16 cellular contexts compared by ENCODE assay signal in genomic region chr10:130045801-130046321, GRCh38.
DNase-seq lines count a peak whose midpoint lies in the region; ATAC-seq, FAIRE-seq and TF ChIP-seq lines count a peak whose summit lies in the region.
"Had no signal": no experiment of that assay in that cellular context is flagged by ENCODE, and none has a peak within 500 bp of the region (broad histone marks: within the 10 kb centered on the region; RNA-seq: fewer than 3 reads in every experiment).

No MANE protein-coding gene starts in this region.

- WGBS in H1 (ENCODE audit: extremely low coverage in 1 of 2, insufficient coverage in 1 of 2, insufficient read length in 1 of 2, insufficient replicate concordance in 2 of 2, low coverage in 1 of 2, low lambda C conversion rate in 2 of 2, missing lambda C conversion rate in 1 of 2), 2 experiments = 91% methylated on average over 18 of the region's 43 CpGs; no CpG with 5 or more reads in 1 of the 2 experiments

- H3K4me3 Mint-ChIP-seq in stimulated activated memory B cell treated with anti-CD40 and anti-IgM and Interleukin-4, amounts not matched to agents 10 μg/mL and 1 μg/mL and 100 μg/mL, for 72 hours = no peak overlapping the region
- H3K4me3 Mint-ChIP-seq: CD4-positive, alpha-beta T cell had no signal

- no peak overlapping the region for H3K27ac Mint-ChIP-seq in stimulated activated memory B cell treated with anti-CD40 and anti-IgM and Interleukin-4, amounts not matched to agents 10 μg/mL and 1 μg/mL and 100 μg/mL, for 72 hours
- H3K27ac Mint-ChIP-seq: CD4-positive, alpha-beta T cell had no signal

- H3K9ac ChIP-seq in BLaER1 treated with 17β-estradiol and CSF1 and Interleukin-3, amounts not matched to agents 10 nM and 100 nM = no peak overlapping the region
- H3K9ac ChIP-seq in H1 (replicated peaks in 1 of 4; ENCODE audit: extremely low read depth in 1 of 4, low read depth in 3 of 4, low read length in 3 of 4) = no peak overlapping the region

- H3K4me3 ChIP-seq in BLaER1 treated with 17β-estradiol and CSF1 and Interleukin-3, amounts not matched to agents 10 nM and 100 nM = no peak overlapping the region; a peak in 1 of 20 replicates
- H3K4me3 ChIP-seq in HEK293 (ENCODE audit: low read depth, low read length) (no peak overlapping the region), H1 (ENCODE audit: extremely low read depth in 1 of 4, insufficient read depth in 2 of 4, low read depth in 3 of 4, low read length in 4 of 4) (no peak overlapping the region)
- H3K4me3 ChIP-seq: A549, GM12878 had no signal

- no peak overlapping the region for H3K27ac ChIP-seq in BLaER1 treated with 17β-estradiol and CSF1 and Interleukin-3, amounts not matched to agents 10 nM and 100 nM
- H3K27ac ChIP-seq in HEK293 (ENCODE audit: extremely low read depth, low read depth, low read length) = no peak overlapping the region
- no peak overlapping the region for H3K27ac ChIP-seq in H1 (ENCODE audit: low read depth, low read length)
- H3K27ac ChIP-seq: A549, HL-60 had no signal

- no peaks in the 10 kb centered on the region; a peak in 1 of 22 replicates for H3K27me3 ChIP-seq in BLaER1 treated with 17β-estradiol and CSF1 and Interleukin-3, amounts not matched to agents 10 nM and 100 nM
- peaks cover 0 to 2% (median 0%) of the 10 kb centered on the region in 4 experiments; a peak in 1 of 7 replicates for H3K27me3 ChIP-seq in H1 (replicated peaks in 1 of 4; ENCODE audit: control insufficient read depth in 3 of 4, extremely low read depth in 1 of 4, insufficient read depth in 3 of 4, low read length in 3 of 4)

- no peak overlapping the region for H3K23ac ChIP-seq in H1 (ENCODE audit: insufficient read length)

- H3K23me2 ChIP-seq in H1 (ENCODE audit: low read depth, low read length) = no peaks in the 10 kb centered on the region

- TF ChIP-seq RAD21 in H1 (IDR thresholded peaks at IDR 0.05 in 1 of 2, conservative IDR thresholded peaks at IDR 0.05 in 1 of 2; ENCODE audit: low read depth in 2 of 2, low read length in 2 of 2) = no peak

- CTCF ChIA-PET in HEK293 (lab: Yijun Ruan, JAX) (interaction anchor here (0.7 kb wide), 1 partner anchor 24 kb away, joined by 4 read pairs; no protein-coding TSS in a partner anchor), H1 (lab: Charles Lee; ENCODE audit: partially characterized antibody) (interaction anchor here (0.8 to 2.7 kb wide), 9 partner anchors 8 to 75 kb away, joined by 3 to 14 read pairs (median 4); no protein-coding TSS in a partner anchor)

- peak overlapping the region; percentile 60 to 82 (median 74) for H3K4me2 ChIP-seq in BLaER1 treated with 17β-estradiol and CSF1 and Interleukin-3, amounts not matched to agents 10 nM and 100 nM
- no peak overlapping the region for H3K4me2 ChIP-seq in H1 (ENCODE audit: insufficient read depth in 1 of 2, low read depth in 2 of 2, low read length in 2 of 2)

- no peaks in the 10 kb centered on the region for H3K4me1 Mint-ChIP-seq in stimulated activated memory B cell treated with anti-CD40 and anti-IgM and Interleukin-4, amounts not matched to agents 10 μg/mL and 1 μg/mL and 100 μg/mL, for 72 hours

- H3K56ac ChIP-seq in H1 (replicated peaks; ENCODE audit: insufficient read length, low read depth, low read length) = no peak overlapping the region

- TF ChIP-seq CTCF in HEK293 (tag by site-specific recombination; IDR thresholded peaks at IDR 0.05) (no peak), H1 (IDR thresholded peaks at IDR 0.05; ENCODE audit: control extremely low read depth in 1 of 3, insufficient read depth in 1 of 3, low read depth in 1 of 3, low read length in 3 of 3) (no peak)

- no peak overlapping the region for H2BK20ac ChIP-seq in H1 (ENCODE audit: low read length)

- H4K20me1 ChIP-seq in BLaER1 treated with 17β-estradiol and CSF1 and Interleukin-3, amounts not matched to agents 10 nM and 100 nM = no peaks in the 10 kb centered on the region; a peak in 1 of 22 replicates
- H4K20me1 ChIP-seq in H1 (replicated peaks in 1 of 2; ENCODE audit: control insufficient read depth in 1 of 2, insufficient read depth in 2 of 2, low read length in 2 of 2) = peaks cover 0 to 2% of the 10 kb centered on the region in 2 experiments

- peak in 1 of 2 experiments; percentile 13 for DNase-seq in H1 (ENCODE audit: low read depth in 1 of 2, low spot score in 2 of 2)
- no peak for DNase-seq in T1000 (lab: John Stamatoyannopoulos, UW)
- DNase-seq: Calu3; CD4-positive, alpha-beta T cell; DMS 273 treated with DMSO at 0.1 percent for 48 hours; DMS79 had no signal

- H3K4ac ChIP-seq in H1 (replicated peaks; ENCODE audit: insufficient read length, low read depth, low read length) = no peak overlapping the region

- no peaks in the 10 kb centered on the region for H3K79me2 ChIP-seq in H1 (ENCODE audit: control insufficient read depth in 1 of 2, insufficient read depth in 2 of 2, low read length in 2 of 2)

- H3K36me3 Mint-ChIP-seq in stimulated activated memory B cell treated with anti-CD40 and anti-IgM and Interleukin-4, amounts not matched to agents 10 μg/mL and 1 μg/mL and 100 μg/mL, for 72 hours = no peaks in the 10 kb centered on the region

- peak; percentile 44 for ATAC-seq in stimulated activated memory B cell treated with anti-CD40 and anti-IgM and Interleukin-4, amounts not matched to agents 10 μg/mL and 1 μg/mL and 100 μg/mL, for 72 hours
- ATAC-seq in SK-N-SH treated with all-trans-retinoic acid at 6 μM for 48 hours = no peak
- no peak for ATAC-seq in HG02840 (IDR thresholded peaks at IDR 0.05; ENCODE audit: low FRiP score, unreplicated experiment)
- ATAC-seq: GM12878 had no signal

- no peak overlapping the region; the same call in 1 of the 2 replicates for H3K18ac ChIP-seq in H1 (ENCODE audit: extremely low read depth, low read length)

- no peak overlapping the region for H3K14ac ChIP-seq in H1 (ENCODE audit: insufficient read length)

- H4K91ac ChIP-seq in H1 (replicated peaks; ENCODE audit: insufficient read length, low read length) = no peak overlapping the region

- POLR2A ChIA-PET in HEK293 (lab: Yijun Ruan, JAX) = no interaction called here
- POLR2A ChIA-PET in H1 (lab: Charles Lee; ENCODE audit: partially characterized antibody) = no interaction called here

- no peak for TF ChIP-seq EP300 in H1 (IDR thresholded peaks at IDR 0.05; ENCODE audit: borderline replicate concordance in 1 of 2, low read depth in 2 of 2, low read length in 2 of 2)

- no peak overlapping the region; the same call in 1 of the 2 replicates for H4K8ac ChIP-seq in H1 (ENCODE audit: extremely low read depth, insufficient read depth, low read length)

- H3K9me3 Mint-ChIP-seq in stimulated activated memory B cell treated with anti-CD40 and anti-IgM and Interleukin-4, amounts not matched to agents 10 μg/mL and 1 μg/mL and 100 μg/mL, for 72 hours = peaks cover 2% of the 10 kb centered on the region
- H3K9me3 Mint-ChIP-seq: CD4-positive, alpha-beta T cell had no signal

- H2BK120ac ChIP-seq in H1 (replicated peaks; ENCODE audit: low read depth, low read length) = no peak overlapping the region

- no peak overlapping the region for H2AFZ ChIP-seq in H1 (ENCODE audit: low read length)

- no peak overlapping the region for H4K5ac ChIP-seq in H1 (ENCODE audit: insufficient read length, low read depth, low read length)

- TF ChIP-seq POLR2A in H1 (IDR thresholded peaks at IDR 0.05; ENCODE audit: control extremely low read depth in 1 of 2, low read depth in 2 of 2, low read length in 2 of 2) = no peak

- 0 out of 2 replicates have a peak overlapping the region, but pooled peaks have one; percentile 9 for H2BK12ac ChIP-seq in H1 (ENCODE audit: low read depth, low read length)

- no peak for FAIRE-seq in H1 (lab: Jason Lieb, UNC)
- FAIRE-seq: A549, GM12878, GM18507, H54 had no signal

- no peak overlapping the region for H2BK5ac ChIP-seq in H1 (ENCODE audit: low read depth, low read length)

- no peak overlapping the region for H2AK5ac ChIP-seq in H1 (ENCODE audit: low read depth, low read length)

- peaks cover 27% of the 10 kb centered on the region for H3K27me3 Mint-ChIP-seq in stimulated activated memory B cell treated with anti-CD40 and anti-IgM and Interleukin-4, amounts not matched to agents 10 μg/mL and 1 μg/mL and 100 μg/mL, for 72 hours

- peaks cover 0 to 13% (median 4%) of the 10 kb centered on the region in 11 experiments; a peak in 7 of 22 replicates for H3K9me3 ChIP-seq in BLaER1 treated with 17β-estradiol and CSF1 and Interleukin-3, amounts not matched to agents 10 nM and 100 nM (replicated peaks in 1 of 11)
- H3K9me3 ChIP-seq in HEK293 (ENCODE audit: control insufficient read depth, insufficient read depth, low read depth, low read length) (no peaks in the 10 kb centered on the region), H1 (ENCODE audit: insufficient read depth in 2 of 2, low read depth in 1 of 2, low read length in 1 of 2) (no peaks in the 10 kb centered on the region; a peak in 1 of 4 replicates)
- H3K9me3 ChIP-seq: A549 had no signal

- peaks cover 7 to 76% (median 53%) of the 10 kb centered on the region in 10 experiments; a peak in 18 of 20 replicates for H3K4me1 ChIP-seq in BLaER1 treated with 17β-estradiol and CSF1 and Interleukin-3, amounts not matched to agents 10 nM and 100 nM
- H3K4me1 ChIP-seq in HEK293 (ENCODE audit: control insufficient read depth, insufficient read depth, low read length) (no peaks in the 10 kb centered on the region), H1 (replicated peaks in 1 of 4; ENCODE audit: control insufficient read depth in 3 of 4, insufficient read depth in 4 of 4, low read length in 3 of 4) (peaks cover 0 to 4% (median 0%) of the 10 kb centered on the region in 4 experiments; a peak in 2 of 7 replicates)
- H3K4me1 ChIP-seq: A549 had no signal

- H3K36me3 ChIP-seq in BLaER1 treated with 17β-estradiol and CSF1 and Interleukin-3, amounts not matched to agents 10 nM and 100 nM = no peaks in the 10 kb centered on the region
- H3K36me3 ChIP-seq in HEK293 (ENCODE audit: control insufficient read depth in 2 of 2, insufficient read depth in 1 of 2, low read length in 2 of 2) (no peaks in the 10 kb centered on the region), H1 (ENCODE audit: control insufficient read depth in 2 of 4, insufficient read depth in 4 of 4, low read length in 3 of 4) (no peaks in the 10 kb centered on the region)

- 0 out of 2 replicates have a peak overlapping the region, but pooled peaks have one; percentile 46 for H2BK15ac ChIP-seq in H1 (ENCODE audit: low read length)

- no peaks in the 10 kb centered on the region for H3K79me1 ChIP-seq in H1 (ENCODE audit: low read depth, low read length)

TF ChIP-seq in HEK293, 187 proteins besides CTCF, POLR2A, EP300 and RAD21 (continues in another document):
- no peak for TF ChIP-seq SALL2 (tag by site-specific recombination; IDR thresholded peaks at IDR 0.05; ENCODE audit: borderline replicate concordance)
- 0 out of 2 replicates have a peak, but pooled peaks have one; percentile 17 for TF ChIP-seq SCRT2 (tag by site-specific recombination; IDR thresholded peaks at IDR 0.05)

TF ChIP-seq in H1, 55 proteins besides CTCF, POLR2A, EP300 and RAD21 (continues in another document):
- TF ChIP-seq RNF2 (IDR thresholded peaks at IDR 0.05; ENCODE audit: borderline replicate concordance, low read depth, low read length, missing control alignments, poor library complexity, severe bottlenecking) = no peak

Comparison
In these comparisons a context has a peak if more than half of its experiments do, and no peak if none do; other contexts are left out.
1. H3K4me2 ChIP-seq: peak in BLaER1 treated with 17β-estradiol and CSF1 and Interleukin-3, amounts not matched to agents 10 nM and 100 nM (11 of 11); none in H1 (0 of 2).